Comparison of ENCODE assay signal across 11 cellular contexts in the genomic region with DNA sequence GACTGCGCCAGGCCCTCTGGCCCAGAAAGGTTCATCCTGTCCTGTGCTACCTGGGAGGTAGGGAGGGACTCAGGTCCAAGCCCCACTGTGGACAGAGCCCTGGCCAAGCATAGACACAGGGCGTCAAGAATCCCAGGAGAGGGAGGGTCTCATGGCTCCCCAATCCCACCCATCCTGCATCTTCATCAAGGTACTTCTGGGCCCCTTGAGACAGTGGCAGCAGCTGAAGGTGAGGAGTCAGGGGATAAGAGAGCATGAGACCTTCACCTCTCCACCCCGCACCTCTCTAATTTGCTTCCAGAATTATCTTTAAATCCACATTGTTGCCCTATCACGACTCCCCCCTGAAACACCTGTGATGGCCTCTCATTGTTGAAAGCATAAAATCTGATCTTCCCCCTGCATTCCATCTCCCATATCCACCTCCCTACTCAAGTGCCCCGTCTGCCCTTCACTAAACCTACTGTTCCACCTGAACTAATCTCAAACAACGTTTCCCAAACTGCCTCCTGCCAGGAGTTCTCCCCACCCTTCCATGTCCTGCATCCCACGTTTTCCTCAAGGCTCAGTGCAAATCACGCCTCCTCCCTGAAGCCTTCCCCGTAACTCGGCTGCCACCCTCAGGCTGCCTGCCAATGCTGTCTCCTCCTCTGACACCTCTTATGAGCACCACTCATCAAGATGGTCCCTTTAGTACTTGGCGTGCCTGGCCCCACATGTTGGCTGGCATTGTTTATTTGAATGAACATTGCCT. TPM values are rescaled to one million over a fixed set of nuclear protein-coding genes. Genes with fewer than 3 reads are reported as not detected.
A peak's percentile ranks its signal among the peaks of the same experiment; 100 is the strongest.
DNase-seq lines count a peak whose midpoint lies in the region; ATAC-seq, FAIRE-seq and TF ChIP-seq lines count a peak whose summit lies in the region.
"Had no signal": no experiment of that assay in that cellular context is flagged by ENCODE, and none has a peak within 500 bp of the region (broad histone marks: within the 10 kb centered on the region; RNA-seq: fewer than 3 reads in every experiment).

No MANE protein-coding gene starts in this region.

- TF ChIP-seq POLR2A in K562 (conservative IDR thresholded peaks at IDR 0.05) (no peak), right lobe of liver (IDR thresholded peaks at IDR 0.05) (no peak)

- H3K4me2 ChIP-seq in K562 (ENCODE audit: insufficient read depth, low read length), result peak overlapping the region; percentile 36

- 0 out of 4 replicates have a peak overlapping the region, but pooled peaks of 1 of the 2 experiments have one; percentile 15 for H3K9ac ChIP-seq in K562 (ENCODE audit: insufficient read depth in 1 of 2, low read depth in 2 of 2, low read length in 2 of 2)

- ATAC-seq in K562 (peak; percentile 62), right lobe of liver (peak in 2 of 4 donors; percentile 44 to 47), HG03378 (IDR thresholded peaks at IDR 0.05; ENCODE audit: unreplicated experiment) (no peak)
- ATAC-seq: activated T-cell treated with anti-CD3 and anti-CD28 coated beads, Interleukin-2, amount 50 U/mL, for 72 hours had no signal

- H3K9me3 ChIP-seq in K562 (replicated peaks; ENCODE audit: control insufficient read depth, insufficient read depth, low read depth, low read length) (no peaks in the 10 kb centered on the region), right lobe of liver (no peaks in the 10 kb centered on the region)
- H3K9me3 ChIP-seq: esophagus muscularis mucosa had no signal

- no TSS peak for BruUV-seq in K562 (replicated peaks; lab: Mats Ljungman, UMichigan)

- peak; percentile 43 for DNase-seq in DMS53 treated with DMSO at 0.1 percent for 48 hours (lab: John Stamatoyannopoulos, UW; ENCODE audit: unreplicated experiment)
- peak; percentile 30 to 47 for DNase-seq in NCI-H187 (lab: John Stamatoyannopoulos, UW)
- DNase-seq in K562 (ENCODE audit: extremely low read depth in 1 of 4, low spot score in 3 of 4), result peak in 1 of 4 experiments; percentile 63
- DNase-seq in right lobe of liver, result peak in 2 of 3 donors; percentile 50 to 60
- no peak for DNase-seq in HTR-8/SVneo (ENCODE audit: insufficient read length, low spot score)
- no peak for DNase-seq in NCI-H1694 treated with DMSO at 0.1 percent for 48 hours (lab: John Stamatoyannopoulos, UW)
- DNase-seq in substantia nigra (lab: John Stamatoyannopoulos, UW), result no peak
- DNase-seq: activated T-cell treated with anti-CD3 and anti-CD28 coated beads, Interleukin-2, amount 50 U/mL, for 72 hours; natural killer cell had no signal

- H3K79me2 ChIP-seq in K562 (ENCODE audit: control insufficient read depth, insufficient read depth, low read length), result no peaks in the 10 kb centered on the region

- H2AFZ ChIP-seq in K562 (ENCODE audit: low read depth, low read length), result peak overlapping the region; percentile 25; the same call in 1 of the 2 replicates

- FAIRE-seq in K562 (lab: Jason Lieb, UNC) (no peak), HTR-8/SVneo (lab: Jason Lieb, UNC) (no peak)

- no peaks in the 10 kb centered on the region for H4K20me1 ChIP-seq in K562 (replicated peaks; ENCODE audit: control insufficient read depth, insufficient read depth, low read length)

- in situ Hi-C loops in K562 (cut with MboI), result no loop called here

- H3K36me3 ChIP-seq in K562 (ENCODE audit: control insufficient read depth, insufficient read depth, low read length) (no peaks in the 10 kb centered on the region), right lobe of liver (no peaks in the 10 kb centered on the region)
- H3K36me3 ChIP-seq: esophagus muscularis mucosa had no signal

- WGBS in K562 (ENCODE audit: insufficient coverage, low coverage, missing lambda C conversion rate), result 10% methylated on average over 9 of the region's 11 CpGs
- WGBS in right lobe of liver (ENCODE audit: insufficient coverage, low coverage, low lambda C conversion rate, missing lambda C conversion rate), result 49% methylated on average over 9 of the region's 11 CpGs

- peaks cover 6% of the 10 kb centered on the region for H3K9me1 ChIP-seq in K562 (ENCODE audit: control insufficient read depth, insufficient read depth, low read length)

- POLR2A ChIA-PET in K562 (lab: Yijun Ruan, JAX), result interaction anchor here (1.2 kb wide), 1 partner anchor 91 kb away, joined by 5 read pairs; no protein-coding TSS in a partner anchor

- TF ChIP-seq CTCF in K562 (IDR thresholded peaks at IDR 0.05 in 2 of 3, conservative IDR thresholded peaks at IDR 0.05 in 1 of 3; ENCODE audit: insufficient read depth in 2 of 3, low read depth in 1 of 3, low read length in 3 of 3), result peak; percentile 64 to 73 (median 67)
- TF ChIP-seq CTCF in right lobe of liver (IDR thresholded peaks at IDR 0.05), result peak in 2 of 4 donors; percentile 22 to 26

- CTCF ChIA-PET in K562 (lab: Yijun Ruan, JAX; ENCODE audit: low intra/inter-chr PET ratio), result interaction anchor here (0.6 to 10.4 kb wide), 4 partner anchors 73 to 832 kb away, joined by 3 to 398 read pairs (median 4); no protein-coding TSS in a partner anchor

- no peak for TF ChIP-seq EP300 in K562 (IDR thresholded peaks at IDR 0.05; ENCODE audit: low read length)

- peaks cover 13 to 26% of the 10 kb centered on the region in 2 experiments; a peak in 3 of 5 replicates for H3K4me1 ChIP-seq in K562 (replicated peaks in 1 of 2; ENCODE audit: control insufficient read depth in 2 of 2, insufficient read depth in 2 of 2, low read length in 2 of 2)
- peaks cover 0 to under 1% (median 0%) of the 10 kb centered on the region in 4 donors for H3K4me1 ChIP-seq in right lobe of liver

- H3K27ac ChIP-seq in K562 (ENCODE audit: extremely low read depth, low read depth, low read length) (no peak overlapping the region; the same call in 2 of the 3 replicates), right lobe of liver (no peak overlapping the region), substantia nigra (ENCODE audit: low read depth, low read length, poor library complexity, severe bottlenecking) (no peak overlapping the region)

- H3K4me3 ChIP-seq in K562, result no peak overlapping the region
- no peak overlapping the region for H3K4me3 ChIP-seq in right lobe of liver
- H3K4me3 ChIP-seq: esophagus muscularis mucosa had no signal

- peak; percentile 53 to 83 for TF ChIP-seq RAD21 in K562 (CRISPR knock-in tag; conservative IDR thresholded peaks at IDR 0.05 in 1 of 2, IDR thresholded peaks at IDR 0.05 in 1 of 2)

- intact Hi-C loops in K562 (cut with micrococcal nuclease), result loop anchor here (1.0 kb wide), 1 partner anchor 92 kb away; no protein-coding TSS in a partner anchor
- intact Hi-C loops in right lobe of liver (cut with DNase I), result loop anchor here (5.0 to 10.0 kb wide), 2 partner anchors 89 to 401 kb away; a partner anchor contains a TSS

- H3K27me3 ChIP-seq in K562 (ENCODE audit: control insufficient read depth in 2 of 2, insufficient read depth in 2 of 2, low read length in 2 of 2) (no peaks in the 10 kb centered on the region), right lobe of liver (no peaks in the 10 kb centered on the region)

RNA-seq across cellular contexts. Expression of a gene that starts 27.1 kb away (rescaled TPM):
- 104 and 217 TPM in 2 replicates for total RNA-seq in K562 (2011; cell fraction: chromatin; rRNA removed; ENCODE audit: low replicate concordance)
- total RNA-seq in K562 (2011; cell fraction: nucleolus; rRNA removed), result 123 and 155 TPM in 2 replicates
- 141 and 184 TPM in 2 replicates for total RNA-seq in K562 (2011; cell fraction: nucleoplasm; rRNA removed)
- 486 and 561 TPM in 2 replicates for total RNA-seq in K562 (2014; rRNA removed)
- total RNA-seq in K562 (2014; rRNA removed; fragmentation: Illumina TruSeq; extraction: Trizol), result 206 and 246 TPM in 2 replicates
- 279 and 281 TPM in 2 replicates for total RNA-seq in K562 (2015; rRNA removed; fragmentation: Illumina TruSeq; extraction: Trizol)
- 332 and 346 TPM in 2 replicates for total RNA-seq in K562 (2021)
- 349 and 358 TPM in 2 replicates for polyA plus RNA-seq in K562 (2011; rRNA removed)
- polyA plus RNA-seq in K562 (2011; cell fraction: cytosol; rRNA removed), result 448 and 603 TPM in 2 replicates
- 384 and 542 TPM in 2 replicates for polyA plus RNA-seq in K562 (2011; cell fraction: nucleus; rRNA removed)
- 369 and 519 TPM in 2 replicates for polyA plus RNA-seq in K562 (2012)
- 323 and 346 TPM in 2 replicates for polyA plus RNA-seq in K562 (2014; fragmentation: Illumina TruSeq; extraction: Trizol)
- 10 to 100 TPM; 26.3 to 34.2 TPM for polyA plus RNA-seq in K562 (2014; fragmentation: Nextera tagmentation; extraction: Ambion mirVana)
- 231 and 235 TPM in 2 replicates for polyA plus RNA-seq in K562 (2014; rRNA removed)
- 306 and 320 TPM in 2 replicates for polyA minus RNA-seq in K562 (2011; rRNA and poly(A)+ RNA removed)
- polyA minus RNA-seq in K562 (2011; cell fraction: cytosol; rRNA and poly(A)+ RNA removed), result 439 and 476 TPM in 2 replicates
- polyA minus RNA-seq in K562 (2011; cell fraction: nucleus; rRNA and poly(A)+ RNA removed), result 86.2 and 137 TPM in 2 replicates
- total RNA-seq in right lobe of liver, result 1,000 to 10,000 TPM in 2 of 6 experiments, 100 to 1,000 TPM in 4; 148 to 1,377 (median 478) TPM

RNA-seq across cellular contexts. Expression of a gene that starts 30.3 kb away (rescaled TPM):
- total RNA-seq in K562 (2011; cell fraction: chromatin; rRNA removed; ENCODE audit: low replicate concordance), result 260 and 374 TPM in 2 replicates
- 137 and 149 TPM in 2 replicates for total RNA-seq in K562 (2011; cell fraction: nucleolus; rRNA removed)
- 211 and 264 TPM in 2 replicates for total RNA-seq in K562 (2011; cell fraction: nucleoplasm; rRNA removed)
- total RNA-seq in K562 (2014; rRNA removed) (617 and 636 TPM in 2 replicates), K562 (2014; rRNA removed; fragmentation: Illumina TruSeq; extraction: Trizol) (669 and 710 TPM in 2 replicates), K562 (2015; rRNA removed; fragmentation: Illumina TruSeq; extraction: Trizol) (624 and 636 TPM in 2 replicates), K562 (2021) (535 and 617 TPM in 2 replicates), right lobe of liver (100 to 1,000 TPM; 143 to 270 (median 180) TPM)
- polyA plus RNA-seq in K562 (2011; rRNA removed) (489 and 497 TPM in 2 replicates), K562 (2014; fragmentation: Illumina TruSeq; extraction: Trizol) (552 and 578 TPM in 2 replicates), K562 (2014; fragmentation: Nextera tagmentation; extraction: Ambion mirVana) (100 to 1,000 TPM; 138 to 150 TPM), K562 (2014; rRNA removed) (312 and 317 TPM in 2 replicates)
- polyA plus RNA-seq in K562 (2011; cell fraction: cytosol; rRNA removed), result 278 and 542 TPM in 2 replicates
- 180 and 236 TPM in 2 replicates for polyA plus RNA-seq in K562 (2011; cell fraction: nucleus; rRNA removed)
- polyA plus RNA-seq in K562 (2012), result 383 and 523 TPM in 2 replicates
- 1,377 and 1,493 TPM in 2 replicates for polyA minus RNA-seq in K562 (2011; rRNA and poly(A)+ RNA removed)
- polyA minus RNA-seq in K562 (2011; cell fraction: cytosol; rRNA and poly(A)+ RNA removed), result 466 and 538 TPM in 2 replicates
- polyA minus RNA-seq in K562 (2011; cell fraction: nucleus; rRNA and poly(A)+ RNA removed), result 102 and 253 TPM in 2 replicates

Comparison
In these comparisons a context has a peak if more than half of its experiments do, and no peak if none do; other contexts are left out.
1. DNase-seq: peak in DMS53 treated with DMSO at 0.1 percent for 48 hours (single experiment), NCI-H187 (2 of 2) and right lobe of liver (2 of 3); none in HTR-8/SVneo (single experiment), NCI-H1694 treated with DMSO at 0.1 percent for 48 hours (single experiment) and substantia nigra (0 of 49).